In genomic region chr22:23892626-23893445, GRCh38 we compare ENCODE assay signal across 10 cellular contexts. TPM values are rescaled to one million over a fixed set of nuclear protein-coding genes. Genes with fewer than 3 reads are reported as not detected.
DNase-seq lines count a peak whose midpoint lies in the region; ATAC-seq, FAIRE-seq and TF ChIP-seq lines count a peak whose summit lies in the region.
"Had no signal": no experiment of that assay in that cellular context is flagged by ENCODE, and none has a peak within 500 bp of the region (broad histone marks: within the 10 kb centered on the region; RNA-seq: fewer than 3 reads in every experiment).

No MANE protein-coding gene starts in this region.

- no peak for DNase-seq in stimulated activated naive CD8-positive, alpha-beta T cell treated with anti-CD3 and anti-CD28 coated beads, Interleukin-15, Interleukin-2, amounts not matched to agents 100 U/mL and 50 U/mL, for 24 hours
- no peak for DNase-seq in activated CD8-positive, alpha-beta T cell treated with anti-CD3 and anti-CD28 coated beads for 36 hours
- DNase-seq in HepG2 (ENCODE audit: low spot score) (no peak), spleen (no peak), prostate gland (ENCODE audit: low spot score) (no peak), tibial nerve (ENCODE audit: low spot score in 2 of 2) (no peak), putamen (ENCODE audit: low spot score) (no peak)
- DNase-seq: lower lobe of right lung, NCI-H1105 treated with DMSO at 0.1 percent for 48 hours had no signal

- TF ChIP-seq CTCF in activated CD8-positive, alpha-beta T cell treated with anti-CD3 and anti-CD28 coated beads for 36 hours (IDR thresholded peaks at IDR 0.05), result no peak
- no peak for TF ChIP-seq CTCF in HepG2 (CRISPR knock-in tag; IDR thresholded peaks at IDR 0.05)
- no peak for TF ChIP-seq CTCF in spleen (IDR thresholded peaks at IDR 0.05 in 8 of 11, conservative IDR thresholded peaks at IDR 0.05 in 3 of 11)
- no peak for TF ChIP-seq CTCF in prostate gland (IDR thresholded peaks at IDR 0.05)
- no peak for TF ChIP-seq CTCF in tibial nerve (IDR thresholded peaks at IDR 0.05)

- POLR2A ChIA-PET in activated CD8-positive, alpha-beta T cell treated with anti-CD3 and anti-CD28 coated beads for 36 hours (lab: Charles Lee), result interaction anchor here (0.8 to 9.2 kb wide), 10 partner anchors 8 to 264 kb away, joined by 3 to 125 read pairs (median 4); no protein-coding TSS in a partner anchor
- POLR2A ChIA-PET in HepG2 (lab: Yijun Ruan, JAX), result interaction anchor here (0.9 to 2.6 kb wide), 8 partner anchors 11 to 288 kb away, joined by 3 to 84 read pairs (median 10); partner anchors contain the start of genes CHCHD10, SLC2A11 and SUSD2

- peaks cover 29% of the 10 kb centered on the region for H3K36me3 Mint-ChIP-seq in stimulated activated naive CD8-positive, alpha-beta T cell treated with anti-CD3 and anti-CD28 coated beads, Interleukin-15, Interleukin-2, amounts not matched to agents 100 ng/mL and 50 ng/mL, for 24 hours (ENCODE audit: low read depth)
- peaks cover 33% of the 10 kb centered on the region for H3K36me3 Mint-ChIP-seq in activated CD8-positive, alpha-beta T cell treated with anti-CD3 and anti-CD28 coated beads for 36 hours (ENCODE audit: low read depth)

- intact Hi-C loops in activated CD8-positive, alpha-beta T cell treated with anti-CD3 and anti-CD28 coated beads for 36 hours (cut with micrococcal nuclease), result no loop called here
- intact Hi-C loops in HepG2 (cut with micrococcal nuclease; ENCODE audit: unreplicated experiment), result no loop called here
- intact Hi-C loops in spleen (cut with DNase I; ENCODE audit: low total_unique reads), result no loop called here
- intact Hi-C loops in prostate gland (cut with DNase I), result no loop called here

- no peak for ATAC-seq in stimulated activated naive CD8-positive, alpha-beta T cell treated with anti-CD3 and anti-CD28 coated beads, Interleukin-15, Interleukin-2, amounts not matched to agents 100 U/mL and 50 U/mL, for 24 hours
- no peak for ATAC-seq in activated CD8-positive, alpha-beta T cell treated with anti-CD3 and anti-CD28 coated beads for 36 hours
- no peak for ATAC-seq in HepG2

- H3K36me3 ChIP-seq in HepG2 (replicated peaks in 1 of 2; ENCODE audit: control insufficient read depth in 1 of 2, insufficient read depth in 2 of 2, low read length in 2 of 2), result peaks cover 5 to 17% of the 10 kb centered on the region in 2 experiments; a peak in 4 of 5 replicates
- H3K36me3 ChIP-seq in spleen, result peaks cover 0 to 24% (median 20%) of the 10 kb centered on the region in 6 donors
- peaks cover 0 to 10% of the 10 kb centered on the region in 2 donors for H3K36me3 ChIP-seq in prostate gland
- H3K36me3 ChIP-seq in tibial nerve, result peaks cover 0 to 19% (median 0%) of the 10 kb centered on the region in 3 donors

- TF ChIP-seq EP300 in HepG2 (IDR thresholded peaks at IDR 0.05; ENCODE audit: low read depth in 2 of 2, low read length in 2 of 2) (no peak), HepG2 (CRISPR knock-in tag; IDR thresholded peaks at IDR 0.05; ENCODE audit: borderline replicate concordance) (no peak), tibial nerve (IDR thresholded peaks at IDR 0.05) (no peak)

- H3K9me3 ChIP-seq in HepG2 (ENCODE audit: low read length), result no peaks in the 10 kb centered on the region
- H3K9me3 ChIP-seq in spleen, result no peaks in the 10 kb centered on the region
- no peaks in the 10 kb centered on the region for H3K9me3 ChIP-seq in prostate gland
- no peaks in the 10 kb centered on the region for H3K9me3 ChIP-seq in tibial nerve
- H3K9me3 ChIP-seq: lower lobe of right lung had no signal

- in situ Hi-C loops in HepG2 (cut with HindIII; ENCODE audit: extremely low pct_ligation_motif_present, low pct_unique_long_range_greater_than_20kb), result no loop called here

- H4K20me1 ChIP-seq in HepG2 (ENCODE audit: insufficient read depth, low read length), result peaks cover 14% of the 10 kb centered on the region; the same call in 1 of the 2 replicates

- CTCF ChIA-PET in activated CD8-positive, alpha-beta T cell treated with anti-CD3 and anti-CD28 coated beads for 36 hours (lab: Charles Lee), result interaction anchor here (0.7 to 2.0 kb wide), 11 partner anchors 8 to 265 kb away, joined by 3 to 28 read pairs (median 8); partner anchors contain the start of gene SLC2A11
- CTCF ChIA-PET in HepG2 (lab: Yijun Ruan, JAX; ENCODE audit: low intra/inter-chr PET ratio, low total read pairs), result no interaction called here

- H3K4me1 ChIP-seq in HepG2 (ENCODE audit: insufficient read depth, low read length), result peaks cover 55% of the 10 kb centered on the region
- H3K4me1 ChIP-seq in spleen, result peaks cover 11 to 38% (median 26%) of the 10 kb centered on the region in 6 donors
- peaks cover 11% of the 10 kb centered on the region for H3K4me1 ChIP-seq in prostate gland (replicated peaks)
- H3K4me1 ChIP-seq in tibial nerve, result peaks cover 0 to 39% (median 22%) of the 10 kb centered on the region in 4 donors

- H3K27me3 ChIP-seq in HepG2 (ENCODE audit: control insufficient read depth in 1 of 2, insufficient read depth in 2 of 2, low read length in 2 of 2), result no peaks in the 10 kb centered on the region; a peak in 1 of 5 replicates
- no peaks in the 10 kb centered on the region for H3K27me3 ChIP-seq in spleen (replicated peaks in 1 of 7)
- no peaks in the 10 kb centered on the region for H3K27me3 ChIP-seq in prostate gland (replicated peaks; ENCODE audit: insufficient read depth)
- no peaks in the 10 kb centered on the region for H3K27me3 ChIP-seq in tibial nerve

- no peak for TF ChIP-seq RAD21 in HepG2 (CRISPR knock-in tag; IDR thresholded peaks at IDR 0.05)

- TF ChIP-seq POLR2A in HepG2 (IDR thresholded peaks at IDR 0.05; ENCODE audit: insufficient read depth in 1 of 2, low read depth in 2 of 2, low read length in 2 of 2) (no peak), spleen (IDR thresholded peaks at IDR 0.05) (no peak), prostate gland (IDR thresholded peaks at IDR 0.05) (no peak), tibial nerve (IDR thresholded peaks at IDR 0.05) (no peak)

- no peaks in the 10 kb centered on the region for H3K9me3 Mint-ChIP-seq in stimulated activated naive CD8-positive, alpha-beta T cell treated with anti-CD3 and anti-CD28 coated beads, Interleukin-15, Interleukin-2, amounts not matched to agents 100 ng/mL and 50 ng/mL, for 24 hours
- no peaks in the 10 kb centered on the region for H3K9me3 Mint-ChIP-seq in activated CD8-positive, alpha-beta T cell treated with anti-CD3 and anti-CD28 coated beads for 36 hours

- no TSS peak for BruUV-seq in HepG2 (replicated peaks; lab: Mats Ljungman, UMichigan)

- H3K9ac ChIP-seq in HepG2 (ENCODE audit: insufficient read depth, low read depth, low read length), result peak overlapping the region; percentile 87

- peak overlapping the region in 1 of 3 experiments; percentile 86; a peak in 3 of 6 replicates for H3K4me3 ChIP-seq in HepG2 (replicated peaks in 1 of 3; ENCODE audit: insufficient read depth in 1 of 3, low read depth in 2 of 3, low read length in 3 of 3)
- peak overlapping the region in 1 of 8 donors; percentile 90 for H3K4me3 ChIP-seq in spleen
- H3K4me3 ChIP-seq in prostate gland, result no peak overlapping the region
- no peak overlapping the region for H3K4me3 ChIP-seq in tibial nerve

- H3K79me2 ChIP-seq in HepG2 (ENCODE audit: insufficient read depth, low read length), result peaks cover 16% of the 10 kb centered on the region

- H2AFZ ChIP-seq in HepG2 (ENCODE audit: low read length), result no peak overlapping the region

- H3K27ac ChIP-seq in HepG2 (ENCODE audit: extremely low read length, insufficient read depth, low read length) (no peak overlapping the region), spleen (peak overlapping the region in 4 of 8 donors; percentile 96 to 99 (median 98)), prostate gland (no peak overlapping the region), tibial nerve (peak overlapping the region in 2 of 4 donors; percentile 92 to 97)

- no peak for FAIRE-seq in HepG2 (lab: Jason Lieb, UNC)

- peak overlapping the region; percentile 98 for H3K27ac Mint-ChIP-seq in stimulated activated naive CD8-positive, alpha-beta T cell treated with anti-CD3 and anti-CD28 coated beads, Interleukin-15, Interleukin-2, amounts not matched to agents 100 ng/mL and 50 ng/mL, for 24 hours
- peak overlapping the region; percentile 99 for H3K27ac Mint-ChIP-seq in activated CD8-positive, alpha-beta T cell treated with anti-CD3 and anti-CD28 coated beads for 36 hours

- peak overlapping the region; percentile 92 for H3K4me3 Mint-ChIP-seq in stimulated activated naive CD8-positive, alpha-beta T cell treated with anti-CD3 and anti-CD28 coated beads, Interleukin-15, Interleukin-2, amounts not matched to agents 100 ng/mL and 50 ng/mL, for 24 hours
- H3K4me3 Mint-ChIP-seq in activated CD8-positive, alpha-beta T cell treated with anti-CD3 and anti-CD28 coated beads for 36 hours, result peak overlapping the region; percentile 94

- peaks cover 29% of the 10 kb centered on the region for H3K4me1 Mint-ChIP-seq in stimulated activated naive CD8-positive, alpha-beta T cell treated with anti-CD3 and anti-CD28 coated beads, Interleukin-15, Interleukin-2, amounts not matched to agents 100 ng/mL and 50 ng/mL, for 24 hours (ENCODE audit: low read depth)
- peaks cover 19% of the 10 kb centered on the region for H3K4me1 Mint-ChIP-seq in activated CD8-positive, alpha-beta T cell treated with anti-CD3 and anti-CD28 coated beads for 36 hours (ENCODE audit: low read depth)

- WGBS in HepG2 (ENCODE audit: low lambda C conversion rate), result 59% methylated on average over 8 of the region's 8 CpGs
- WGBS in spleen, 5 donors, result 68 to 93% (median 88%) methylated on average over 8 of the region's 8 CpGs
- 82% methylated on average over 8 of the region's 8 CpGs for WGBS in prostate gland
- 70 to 86% methylated on average over 7 to 8 of the region's 8 CpGs for WGBS in tibial nerve, 2 donors

- H3K27me3 Mint-ChIP-seq in stimulated activated naive CD8-positive, alpha-beta T cell treated with anti-CD3 and anti-CD28 coated beads, Interleukin-15, Interleukin-2, amounts not matched to agents 100 ng/mL and 50 ng/mL, for 24 hours, result no peaks in the 10 kb centered on the region
- no peaks in the 10 kb centered on the region for H3K27me3 Mint-ChIP-seq in activated CD8-positive, alpha-beta T cell treated with anti-CD3 and anti-CD28 coated beads for 36 hours

- peak overlapping the region; percentile 99 for H3K4me2 ChIP-seq in HepG2 (ENCODE audit: low read depth, low read length)

RNA-seq across cellular contexts. Expression of gene MIF, which starts 1.3 kb away (rescaled TPM):
- 1,000 to 10,000 TPM; 1,485 to 1,525 TPM for total RNA-seq in activated CD8-positive, alpha-beta T cell treated with anti-CD3 and anti-CD28 coated beads for 36 hours
- total RNA-seq in HepG2 (2016; rRNA removed; fragmentation: Illumina TruSeq; extraction: Trizol) (537 and 634 TPM in 2 replicates), spleen (100 to 1,000 TPM; 168 to 346 (median 211) TPM), prostate gland (100 to 1,000 TPM; 501 to 587 TPM), tibial nerve (100 to 1,000 TPM; 160 to 481 (median 281) TPM)
- 570 and 829 TPM in 2 replicates for total RNA-seq in HepG2 (2016; cell fraction: cytosol; rRNA removed; fragmentation: Illumina TruSeq; extraction: Trizol; ENCODE audit: low read depth)
- 593 and 629 TPM in 2 replicates for total RNA-seq in HepG2 (2016; cell fraction: insoluble cytoplasmic fraction; rRNA removed; fragmentation: Illumina TruSeq; extraction: Trizol)
- 414 and 621 TPM in 2 replicates for total RNA-seq in HepG2 (2016; cell fraction: membrane; rRNA removed; fragmentation: Illumina TruSeq; extraction: Trizol)
- 204 and 221 TPM in 2 replicates for total RNA-seq in HepG2 (2016; cell fraction: nucleus; rRNA removed; fragmentation: Illumina TruSeq; extraction: Trizol)
- polyA plus RNA-seq in HepG2 (2011; rRNA removed) (675 and 735 TPM in 2 replicates), spleen (100 to 1,000 TPM; 421 to 580 (median 501) TPM)
- 339 and 935 TPM in 2 replicates for polyA plus RNA-seq in HepG2 (2011; cell fraction: cytosol; rRNA removed)
- polyA plus RNA-seq in HepG2 (2011; cell fraction: nucleus; rRNA removed), result 393 and 522 TPM in 2 replicates
- polyA plus RNA-seq in HepG2 (2012), result 517 and 606 TPM in 2 replicates
- polyA plus RNA-seq in HepG2 (2016; cell fraction: cytosol; fragmentation: Illumina TruSeq; extraction: Trizol; ENCODE audit: low read depth), result 534 and 721 TPM in 2 replicates
- 399 and 403 TPM in 2 replicates for polyA plus RNA-seq in HepG2 (2016; cell fraction: insoluble cytoplasmic fraction; fragmentation: Illumina TruSeq; extraction: Trizol; ENCODE audit: low read depth)
- polyA plus RNA-seq in HepG2 (2016; cell fraction: membrane; fragmentation: Illumina TruSeq; extraction: Trizol; ENCODE audit: low read depth), result 347 and 448 TPM in 2 replicates
- polyA plus RNA-seq in HepG2 (2016; cell fraction: nucleus; fragmentation: Illumina TruSeq; extraction: Trizol; ENCODE audit: insufficient read depth, low read depth), result 271 and 272 TPM in 2 replicates
- polyA minus RNA-seq in HepG2 (2011; rRNA and poly(A)+ RNA removed; ENCODE audit: low replicate concordance), result 92.9 and 418 TPM in 2 replicates
- 359 and 483 TPM in 2 replicates for polyA minus RNA-seq in HepG2 (2011; cell fraction: cytosol; rRNA and poly(A)+ RNA removed)
- 37.5 and 61.4 TPM in 2 replicates for polyA minus RNA-seq in HepG2 (2011; cell fraction: nucleus; rRNA and poly(A)+ RNA removed)

RNA-seq across cellular contexts. Expression of gene SLC2A11, which starts 35.2 kb away (rescaled TPM):
- total RNA-seq in activated CD8-positive, alpha-beta T cell treated with anti-CD3 and anti-CD28 coated beads for 36 hours, result 1 to 10 TPM; 8.0 to 8.6 TPM
- total RNA-seq in HepG2 (2016; rRNA removed; fragmentation: Illumina TruSeq; extraction: Trizol) (8.9 and 15.2 TPM in 2 replicates), spleen (10 to 100 TPM; 12.0 to 21.7 (median 16.9) TPM), prostate gland (10 to 100 TPM; 15.1 to 27.0 TPM), tibial nerve (10 to 100 TPM in 3 of 4 donors, 1 to 10 TPM in 1; 6.9 to 28.9 (median 13.4) TPM)
- total RNA-seq in HepG2 (2016; cell fraction: cytosol; rRNA removed; fragmentation: Illumina TruSeq; extraction: Trizol; ENCODE audit: low read depth), result 9.3 TPM in 2 replicates
- 9.3 and 15.6 TPM in 2 replicates for total RNA-seq in HepG2 (2016; cell fraction: insoluble cytoplasmic fraction; rRNA removed; fragmentation: Illumina TruSeq; extraction: Trizol)
- 18.3 and 19.5 TPM in 2 replicates for total RNA-seq in HepG2 (2016; cell fraction: membrane; rRNA removed; fragmentation: Illumina TruSeq; extraction: Trizol)
- total RNA-seq in HepG2 (2016; cell fraction: nucleus; rRNA removed; fragmentation: Illumina TruSeq; extraction: Trizol), result 16.4 and 16.6 TPM in 2 replicates
- polyA plus RNA-seq in HepG2 (2011; rRNA removed) (15.4 and 18.6 TPM in 2 replicates), spleen (10 to 100 TPM; 15.6 to 23.5 (median 16.2) TPM)
- polyA plus RNA-seq in HepG2 (2011; cell fraction: cytosol; rRNA removed), result 16.1 and 19.7 TPM in 2 replicates
- 28.4 and 31.3 TPM in 2 replicates for polyA plus RNA-seq in HepG2 (2011; cell fraction: nucleus; rRNA removed)
- polyA plus RNA-seq in HepG2 (2012), result 11.1 and 17.5 TPM in 2 replicates
- polyA plus RNA-seq in HepG2 (2016; cell fraction: cytosol; fragmentation: Illumina TruSeq; extraction: Trizol; ENCODE audit: low read depth), result 16.2 and 17.4 TPM in 2 replicates
- polyA plus RNA-seq in HepG2 (2016; cell fraction: insoluble cytoplasmic fraction; fragmentation: Illumina TruSeq; extraction: Trizol; ENCODE audit: low read depth), result 8.6 and 11.3 TPM in 2 replicates
- polyA plus RNA-seq in HepG2 (2016; cell fraction: membrane; fragmentation: Illumina TruSeq; extraction: Trizol; ENCODE audit: low read depth), result 16.1 and 17.7 TPM in 2 replicates
- 31.8 and 34.3 TPM in 2 replicates for polyA plus RNA-seq in HepG2 (2016; cell fraction: nucleus; fragmentation: Illumina TruSeq; extraction: Trizol; ENCODE audit: insufficient read depth, low read depth)
- 11.5 and 32.8 TPM in 2 replicates for polyA minus RNA-seq in HepG2 (2011; rRNA and poly(A)+ RNA removed; ENCODE audit: low replicate concordance)
- 4.7 and 5.8 TPM in 2 replicates for polyA minus RNA-seq in HepG2 (2011; cell fraction: cytosol; rRNA and poly(A)+ RNA removed)
- 21.2 and 32.8 TPM in 2 replicates for polyA minus RNA-seq in HepG2 (2011; cell fraction: nucleus; rRNA and poly(A)+ RNA removed)

RNA-seq across cellular contexts. Expression of gene DERL3, which starts 54.0 kb away (rescaled TPM):
- 1 to 10 TPM; 5.4 to 7.6 TPM for total RNA-seq in activated CD8-positive, alpha-beta T cell treated with anti-CD3 and anti-CD28 coated beads for 36 hours
- total RNA-seq in HepG2 (2016; rRNA removed; fragmentation: Illumina TruSeq; extraction: Trizol) (not detected in 2 replicates), spleen (10 to 100 TPM; 10.2 to 62.8 (median 30.4) TPM), prostate gland (1 to 10 TPM in 1 of 2 donors, not detected in 1; 6.9 TPM), tibial nerve (1 to 10 TPM in 1 of 4 donors, under 1 TPM in 1, not detected in 2; 0.60 to 2.3 TPM)
- not detected in 2 replicates for total RNA-seq in HepG2 (2016; cell fraction: cytosol; rRNA removed; fragmentation: Illumina TruSeq; extraction: Trizol; ENCODE audit: low read depth)
- total RNA-seq in HepG2 (2016; cell fraction: insoluble cytoplasmic fraction; rRNA removed; fragmentation: Illumina TruSeq; extraction: Trizol), result not detected in 2 replicates
- total RNA-seq in HepG2 (2016; cell fraction: membrane; rRNA removed; fragmentation: Illumina TruSeq; extraction: Trizol), result not detected in 2 replicates
- not detected in 2 replicates for total RNA-seq in HepG2 (2016; cell fraction: nucleus; rRNA removed; fragmentation: Illumina TruSeq; extraction: Trizol)
- polyA plus RNA-seq in HepG2 (2011; rRNA removed) (not detected in 2 replicates), spleen (10 to 100 TPM; 16.1 to 18.8 (median 17.9) TPM)
- polyA plus RNA-seq in HepG2 (2011; cell fraction: cytosol; rRNA removed), result not detected in 2 replicates
- not detected in 2 replicates for polyA plus RNA-seq in HepG2 (2011; cell fraction: nucleus; rRNA removed)
- polyA plus RNA-seq in HepG2 (2012), result 0.07 TPM in 1 of 2 replicates, not detected in the other
- not detected in 2 replicates for polyA plus RNA-seq in HepG2 (2016; cell fraction: cytosol; fragmentation: Illumina TruSeq; extraction: Trizol; ENCODE audit: low read depth)
- not detected in 2 replicates for polyA plus RNA-seq in HepG2 (2016; cell fraction: insoluble cytoplasmic fraction; fragmentation: Illumina TruSeq; extraction: Trizol; ENCODE audit: low read depth)
- polyA plus RNA-seq in HepG2 (2016; cell fraction: membrane; fragmentation: Illumina TruSeq; extraction: Trizol; ENCODE audit: low read depth), result not detected in 2 replicates
- not detected in 2 replicates for polyA plus RNA-seq in HepG2 (2016; cell fraction: nucleus; fragmentation: Illumina TruSeq; extraction: Trizol; ENCODE audit: insufficient read depth, low read depth)
- 1.4 TPM in 1 of 2 replicates, not detected in the other for polyA minus RNA-seq in HepG2 (2011; rRNA and poly(A)+ RNA removed; ENCODE audit: low replicate concordance)
- polyA minus RNA-seq in HepG2 (2011; cell fraction: cytosol; rRNA and poly(A)+ RNA removed), result not detected in 2 replicates
- not detected in 2 replicates for polyA minus RNA-seq in HepG2 (2011; cell fraction: nucleus; rRNA and poly(A)+ RNA removed)
